ENCODE assay signal across 8 cellular contexts in the genomic region with DNA sequence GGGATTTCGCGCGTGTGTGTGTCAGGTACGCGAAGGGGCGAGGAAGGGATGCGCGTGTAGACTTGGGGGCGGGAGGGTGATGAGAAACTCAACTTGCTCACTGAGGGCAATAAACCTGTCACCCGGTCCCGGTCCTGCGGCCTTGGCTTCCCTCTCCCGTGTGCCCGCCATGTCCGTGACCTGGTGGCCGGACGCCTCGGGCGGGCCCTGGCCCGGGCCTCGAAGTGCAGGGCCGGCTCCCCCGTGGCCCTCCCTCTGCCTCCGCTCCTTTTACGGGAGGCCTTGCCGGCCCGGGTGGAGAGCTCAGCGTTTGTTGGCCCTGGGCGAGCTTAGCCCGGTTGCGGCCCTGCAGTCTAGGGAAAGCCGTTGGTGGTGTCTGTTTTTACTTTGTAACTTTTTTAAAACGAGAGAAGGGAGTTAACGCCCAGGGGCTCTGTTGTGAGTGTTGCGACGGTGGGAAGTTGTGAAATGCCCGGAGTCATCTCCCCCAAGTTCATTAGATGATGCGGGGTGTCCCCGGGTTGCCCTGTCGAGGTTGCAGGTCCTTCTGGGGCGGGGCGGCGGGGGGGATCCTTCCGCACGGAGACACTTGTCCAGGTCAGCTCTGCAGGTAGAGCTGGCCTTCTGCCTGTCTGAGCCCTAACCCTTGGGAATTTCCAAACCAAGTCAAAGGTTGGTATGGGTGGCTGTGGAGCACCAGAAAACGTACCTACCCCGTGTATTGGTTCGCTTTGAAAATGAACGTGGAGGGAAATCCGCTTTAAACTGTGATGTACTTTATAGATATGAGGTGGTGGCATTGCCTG. TPM values are rescaled to one million over a fixed set of nuclear protein-coding genes. Genes with fewer than 3 reads are reported as not detected.
DNase-seq lines count a peak whose midpoint lies in the region; ATAC-seq and TF ChIP-seq lines count a peak whose summit lies in the region.

No MANE protein-coding gene starts in this region.

- DNase-seq in AG10803 (ENCODE audit: low read depth) (peak; percentile 39), SW480 (ENCODE audit: low spot score) (peak; percentile 47), ascending aorta (ENCODE audit: low spot score in 2 of 2) (peak in 1 of 2 donors; percentile 80), hepatic stellate cell (ENCODE audit: low spot score) (peak; percentile 46), sciatic nerve (ENCODE audit: low spot score) (peak; percentile 69), NCI-H1436 treated with DMSO at 0.1 percent for 48 hours (lab: John Stamatoyannopoulos, UW) (no peak)

- ATAC-seq in GM19043 (IDR thresholded peaks at IDR 0.05; ENCODE audit: low read depth, unreplicated experiment): peak; percentile 1
- ATAC-seq in HG03442 (IDR thresholded peaks at IDR 0.05; ENCODE audit: unreplicated experiment): peak; percentile 4
- peak; percentile 65 for ATAC-seq in sciatic nerve

- no peak for TF ChIP-seq CTCF in AG10803 (conservative IDR thresholded peaks at IDR 0.05; ENCODE audit: low read length)
- no peak for TF ChIP-seq CTCF in ascending aorta (IDR thresholded peaks at IDR 0.05)

- intact Hi-C loops in ascending aorta (cut with DNase I): loop anchor here (5.0 kb wide), 3 partner anchors 201 to 1944 kb away; a partner anchor contains a TSS
- intact Hi-C loops in sciatic nerve (cut with DNase I): loop anchor here (5.0 kb wide), 1 partner anchor 84 kb away; a partner anchor contains a TSS

- no peaks in the 10 kb centered on the region for H3K36me3 ChIP-seq in ascending aorta

- peak overlapping the region; percentile 97 to 98 for H3K27ac ChIP-seq in ascending aorta

- H3K9me3 ChIP-seq in ascending aorta: no peaks in the 10 kb centered on the region

- H3K4me3 ChIP-seq in AG10803 (ENCODE audit: low read length) (peak overlapping the region; percentile 89), ascending aorta (peak overlapping the region; percentile 83 to 95)

- H3K4me1 ChIP-seq in ascending aorta: peaks cover 3 to 27% of the 10 kb centered on the region in 2 donors

- H3K27me3 ChIP-seq in ascending aorta: no peaks in the 10 kb centered on the region

RNA-seq across cellular contexts. Expression of a gene that starts 0.9 kb away (rescaled TPM):
- total RNA-seq in ascending aorta (29.2 TPM), sciatic nerve (93.2 TPM)

Comparison
In these comparisons a context has a peak if more than half of its experiments do, and no peak if none do; other contexts are left out.
1. ATAC-seq: peak in every context shown above with its lines; median percentile 65 in sciatic nerve; 4 in HG03442; 1 in GM19043.